Comparison of ENCODE assay signal across 14 cellular contexts in the genomic region with DNA sequence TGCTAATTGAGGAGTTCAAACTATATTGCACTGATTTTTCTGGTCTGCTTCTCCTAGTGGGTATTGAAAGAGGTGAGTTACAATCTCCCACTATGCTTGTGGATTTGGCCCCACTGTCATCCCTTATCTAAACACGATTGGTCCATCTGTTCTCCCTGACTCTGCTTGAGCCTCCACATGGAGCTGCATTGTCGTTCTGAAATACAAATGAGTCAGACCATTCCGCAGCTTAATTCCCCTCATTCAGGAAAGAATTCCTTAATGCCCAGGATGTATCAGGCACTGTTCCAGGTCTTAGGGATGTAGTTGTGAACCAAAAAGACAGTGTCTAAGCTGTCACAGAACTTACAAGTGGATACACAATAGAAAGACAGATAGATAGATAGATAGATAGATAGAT.
A peak's percentile ranks its signal among the peaks of the same experiment; 100 is the strongest.
DNase-seq lines count a peak whose midpoint lies in the region; ATAC-seq and TF ChIP-seq lines count a peak whose summit lies in the region.
"Had no signal": no experiment of that assay in that cellular context is flagged by ENCODE, and none has a peak within 500 bp of the region (broad histone marks: within the 10 kb centered on the region; RNA-seq: fewer than 3 reads in every experiment).

No MANE protein-coding gene starts in this region.

- no peaks in the 10 kb centered on the region for H3K27me3 Mint-ChIP-seq in neural progenitor cell (ENCODE audit: insufficient read depth, low read depth)

- no peak overlapping the region for H3K4me3 Mint-ChIP-seq in neural progenitor cell
- H3K4me3 Mint-ChIP-seq: CD4-positive, alpha-beta memory T cell; IgD-negative memory B cell had no signal

- H4K20me1 ChIP-seq in neural progenitor cell (ENCODE audit: low read depth): no peaks in the 10 kb centered on the region

- no peak for TF ChIP-seq CTCF in neural progenitor cell (IDR thresholded peaks at IDR 0.05)

- peaks cover 6% of the 10 kb centered on the region for H3K4me1 ChIP-seq in neural progenitor cell
- H3K4me1 ChIP-seq: A549, BE2C had no signal

- H3K79me2 ChIP-seq in neural progenitor cell (ENCODE audit: low read depth): no peaks in the 10 kb centered on the region

- H3K9me3 ChIP-seq in neural progenitor cell (ENCODE audit: low read depth): no peaks in the 10 kb centered on the region
- H3K9me3 ChIP-seq: A549, BE2C had no signal

- H3K4me3 ChIP-seq in neural progenitor cell: no peak overlapping the region
- H3K4me3 ChIP-seq: A549 had no signal

- no peak overlapping the region for H3K4me2 ChIP-seq in neural progenitor cell
- H3K4me2 ChIP-seq: A549 had no signal

- H3F3A ChIP-seq in neural progenitor cell (ENCODE audit: low read depth): no peaks in the 10 kb centered on the region

- H3K27ac Mint-ChIP-seq in neural progenitor cell: no peak overlapping the region
- H3K27ac Mint-ChIP-seq: CD4-positive, alpha-beta memory T cell; IgD-negative memory B cell had no signal

- H2AFZ ChIP-seq in neural progenitor cell (replicated peaks): no peak overlapping the region

- no peak overlapping the region for H3K27ac ChIP-seq in neural progenitor cell
- H3K27ac ChIP-seq: A549, C4-2B had no signal

- no peak for ATAC-seq in GM21515 (IDR thresholded peaks at IDR 0.05; ENCODE audit: unreplicated experiment)
- ATAC-seq: A549 had no signal

- H3K9me3 Mint-ChIP-seq in neural progenitor cell: peaks cover 2% of the 10 kb centered on the region
- H3K9me3 Mint-ChIP-seq: IgD-negative memory B cell had no signal

- DNase-seq in HT1080 (ENCODE audit: low read depth) (peak; percentile 29), RPMI7951 (ENCODE audit: low read depth) (peak; percentile 13), neural progenitor cell (ENCODE audit: low spot score) (peak; percentile 8), NCI-H1436 (lab: John Stamatoyannopoulos, UW) (no peak)
- no peak for DNase-seq in activated T-cell treated with anti-CD3 and anti-CD28 coated beads, Interleukin-2, amount 50 U/mL, for 48 hours
- DNase-seq: BE2C; CD4-positive, alpha-beta memory T cell; DMS79; GDM1; HCEC 1CT had no signal

- H3K9ac ChIP-seq in neural progenitor cell: no peak overlapping the region

- H3K36me3 Mint-ChIP-seq in neural progenitor cell: no peaks in the 10 kb centered on the region
- H3K36me3 Mint-ChIP-seq: CD4-positive, alpha-beta memory T cell had no signal

- no peaks in the 10 kb centered on the region for H3K27me3 ChIP-seq in neural progenitor cell
- H3K27me3 ChIP-seq: BE2C had no signal

- no peaks in the 10 kb centered on the region for H3K36me3 ChIP-seq in neural progenitor cell
- H3K36me3 ChIP-seq: BE2C had no signal

- H3K4me1 Mint-ChIP-seq in neural progenitor cell: no peaks in the 10 kb centered on the region
- H3K4me1 Mint-ChIP-seq: CD4-positive, alpha-beta memory T cell had no signal

Comparison
In these comparisons a context has a peak if more than half of its experiments do, and no peak if none do; other contexts are left out.
1. DNase-seq: peak in HT1080 (single experiment), RPMI7951 (single experiment) and neural progenitor cell (single experiment); none in activated T-cell treated with anti-CD3 and anti-CD28 coated beads, Interleukin-2, amount 50 U/mL, for 48 hours (0 of 2) and NCI-H1436 (single experiment).